In the genomic region with DNA sequence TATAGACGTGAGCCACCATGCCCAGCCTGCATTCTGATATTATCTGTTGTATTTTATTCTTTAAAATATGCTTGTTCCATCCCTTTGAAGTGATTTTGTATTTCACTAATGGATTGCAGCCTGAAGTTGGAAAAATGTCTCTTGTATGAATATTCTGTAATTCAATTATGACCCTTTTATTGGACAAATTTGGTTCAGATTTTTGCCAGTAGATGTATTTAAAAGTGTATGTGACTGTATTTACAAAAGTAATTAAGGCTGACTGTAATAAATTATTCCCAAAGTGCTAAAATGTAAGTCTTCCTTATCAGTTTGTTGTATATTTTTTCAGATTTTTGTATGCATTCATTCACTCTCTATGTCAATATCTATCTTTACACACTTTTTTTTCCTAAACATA, we compare ENCODE assay signal across 25 cellular contexts. TPM values are rescaled to one million over a fixed set of nuclear protein-coding genes. Genes with fewer than 3 reads are reported as not detected.
"Had no signal": no experiment of that assay in that cellular context is flagged by ENCODE, and none has a peak within 500 bp of the region (broad histone marks: within the 10 kb centered on the region; RNA-seq: fewer than 3 reads in every experiment).

No MANE protein-coding gene starts in this region.

- H3K4me1 ChIP-seq: stomach, suprapubic skin, testis, thyroid gland, tibial artery, tibial nerve, transverse colon, upper lobe of left lung, upper lobe of right lung, uterus, vagina had no signal

- H3K36me3 ChIP-seq: stomach, suprapubic skin, thoracic aorta, thyroid gland, tibial artery, tibial nerve, transverse colon, upper lobe of left lung, upper lobe of right lung, uterus, vagina had no signal

- H3K9me3 ChIP-seq: stomach, suprapubic skin, testis, thoracic aorta, thyroid gland, tibial artery, tibial nerve, transverse colon, upper lobe of left lung, upper lobe of right lung, uterus, vagina had no signal

- H3K27ac ChIP-seq: stomach, suprapubic skin, testis, thoracic aorta, thyroid gland, tibial artery, tibial nerve, transverse colon, upper lobe of left lung, upper lobe of right lung, uterus, vagina had no signal

- H3K4me3 ChIP-seq: stomach, suprapubic skin, testis, thoracic aorta, thyroid gland, tibial artery, tibial nerve, transverse colon, upper lobe of left lung, upper lobe of right lung, uterus, vagina had no signal

- DNase-seq: stimulated activated CD4-positive, alpha-beta T cell treated with anti-CD3 and anti-CD28 coated beads, Interleukin-2, amount 100 ng/mL, for 48 hours; stimulated activated CD4-positive, alpha-beta T cell treated with anti-CD3 and anti-CD28 coated beads, Interleukin-4, amount 100 ng/mL, for 1 hour; stimulated activated CD4-positive, alpha-beta T cell treated with anti-CD3 and anti-CD28 coated beads, Interleukin-4, amount 100 ng/mL, for 24 hours; stimulated activated CD4-positive, alpha-beta T cell treated with anti-CD3 and anti-CD28 coated beads, Interleukin-4, amount 100 ng/mL, for 4 hours; stimulated activated CD8-positive, alpha-beta memory T cell treated with anti-CD3 and anti-CD28 coated beads, Interleukin-4, amount 100 ng/mL, for 48 hours; stimulated activated naive B cell treated with anti-CD40 and anti-IgM and Interleukin-4, amounts not matched to agents 10 μg/mL and 1 μg/mL and 100 μg/mL, for 72 hours; stimulated activated naive CD4-positive, alpha-beta T cell; stimulated activated naive CD8-positive, alpha-beta T cell treated with anti-CD3 and anti-CD28 coated beads, Interleukin-15, amount 100 ng/mL, for 72 hours; stimulated activated naive CD8-positive, alpha-beta T cell treated with anti-CD3 and anti-CD28 coated beads, Interleukin-15, Interleukin-2, amounts not matched to agents 100 U/mL and 50 U/mL, for 24 hours; stomach; substantia nigra; testis; thyroid gland; tibial artery; transverse colon; trophoblast cell; upper lobe of left lung; upper lobe of right lung; uterus had no signal

- ATAC-seq: stimulated activated effector memory CD8-positive, alpha-beta T cell treated with anti-CD3 and anti-CD28 coated beads, Interleukin-12 subunit alpha, Interleukin-12 subunit beta, amount 100 ng/mL, for 72 hours; stimulated activated memory B cell treated with anti-CD40 and anti-IgM and Interleukin-4, amounts not matched to agents 10 μg/mL and 1 μg/mL and 100 μg/mL, for 72 hours; stimulated activated naive B cell treated with anti-CD40 and anti-IgM and Interleukin-4, amounts not matched to agents 10 μg/mL and 1 μg/mL and 100 μg/mL, for 72 hours; stimulated activated naive CD8-positive, alpha-beta T cell treated with anti-CD3 and anti-CD28 coated beads, Interleukin-15, amount 100 ng/mL, for 72 hours; stimulated activated naive CD8-positive, alpha-beta T cell treated with anti-CD3 and anti-CD28 coated beads, Interleukin-15, Interleukin-2, amounts not matched to agents 100 U/mL and 50 U/mL, for 24 hours; upper lobe of right lung had no signal

- H3K27me3 ChIP-seq: stomach, suprapubic skin, testis, thyroid gland, tibial artery, tibial nerve, transverse colon, upper lobe of left lung, upper lobe of right lung, uterus, vagina had no signal

RNA-seq across cellular contexts. Expression of a gene that starts 23.8 kb away (rescaled TPM):
- total RNA-seq: thoracic aorta, upper lobe of right lung had no signal
